In the genomic region with DNA sequence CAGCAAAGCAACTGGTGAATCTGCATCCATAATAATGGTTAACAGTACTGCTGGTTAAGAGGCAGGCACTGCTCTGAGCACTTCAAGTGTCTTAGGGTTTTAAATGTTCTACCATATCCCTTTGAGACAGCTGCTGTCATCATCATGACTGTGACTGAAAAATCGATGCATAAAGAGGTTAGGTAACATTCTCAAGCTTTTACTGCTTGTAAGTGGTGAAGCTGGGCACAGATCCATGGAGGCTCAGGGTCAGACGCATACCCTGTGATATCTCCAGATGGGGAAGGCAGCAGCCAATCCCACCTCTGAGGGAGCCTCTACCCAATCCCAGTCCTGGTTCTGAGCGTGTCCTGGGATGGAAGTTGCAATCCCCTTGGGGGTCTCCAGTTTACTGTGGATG, we compare ENCODE assay signal across 12 cellular contexts.
DNase-seq lines count a peak whose midpoint lies in the region; ATAC-seq lines count a peak whose summit lies in the region.
"Had no signal": no experiment of that assay in that cellular context is flagged by ENCODE, and none has a peak within 500 bp of the region (broad histone marks: within the 10 kb centered on the region; RNA-seq: fewer than 3 reads in every experiment).

No MANE protein-coding gene starts in this region.

- ATAC-seq in activated CD4-positive, CD25-positive, alpha-beta regulatory T cell treated with anti-CD3 and anti-CD28 coated beads, Interleukin-2, amount 50 U/mL, for 24 hours = no peak
- ATAC-seq in GM19324 (IDR thresholded peaks at IDR 0.05; ENCODE audit: low FRiP score, unreplicated experiment) = no peak

- DNase-seq in NCI-H1436 (lab: John Stamatoyannopoulos, UW) (peak; percentile 48), NCI-H1436 treated with DMSO at 0.1 percent for 48 hours (lab: John Stamatoyannopoulos, UW) (no peak), NCI-H187 (lab: John Stamatoyannopoulos, UW) (peak; percentile 23 to 80), NCI-H510A treated with DMSO at 0.1 percent for 48 hours (lab: John Stamatoyannopoulos, UW) (peak; percentile 74), retina (peak; percentile 8), caudate nucleus (lab: John Stamatoyannopoulos, UW) (no peak)
- DNase-seq: 8988T, H9, IMR-90 had no signal

- H3K27ac ChIP-seq in caudate nucleus (ENCODE audit: low read depth, low read length) = no peak overlapping the region
- H3K27ac ChIP-seq: BLaER1 treated with 17β-estradiol and CSF1 and Interleukin-3, amounts not matched to agents 10 nM and 100 nM had no signal

Comparison
In these comparisons a context has a peak if more than half of its experiments do, and no peak if none do; other contexts are left out.
1. DNase-seq: peak in NCI-H1436 (single experiment), NCI-H187 (2 of 2), NCI-H510A treated with DMSO at 0.1 percent for 48 hours (single experiment) and retina (single experiment); none in NCI-H1436 treated with DMSO at 0.1 percent for 48 hours (single experiment) and caudate nucleus (0 of 61).